In the genomic region with DNA sequence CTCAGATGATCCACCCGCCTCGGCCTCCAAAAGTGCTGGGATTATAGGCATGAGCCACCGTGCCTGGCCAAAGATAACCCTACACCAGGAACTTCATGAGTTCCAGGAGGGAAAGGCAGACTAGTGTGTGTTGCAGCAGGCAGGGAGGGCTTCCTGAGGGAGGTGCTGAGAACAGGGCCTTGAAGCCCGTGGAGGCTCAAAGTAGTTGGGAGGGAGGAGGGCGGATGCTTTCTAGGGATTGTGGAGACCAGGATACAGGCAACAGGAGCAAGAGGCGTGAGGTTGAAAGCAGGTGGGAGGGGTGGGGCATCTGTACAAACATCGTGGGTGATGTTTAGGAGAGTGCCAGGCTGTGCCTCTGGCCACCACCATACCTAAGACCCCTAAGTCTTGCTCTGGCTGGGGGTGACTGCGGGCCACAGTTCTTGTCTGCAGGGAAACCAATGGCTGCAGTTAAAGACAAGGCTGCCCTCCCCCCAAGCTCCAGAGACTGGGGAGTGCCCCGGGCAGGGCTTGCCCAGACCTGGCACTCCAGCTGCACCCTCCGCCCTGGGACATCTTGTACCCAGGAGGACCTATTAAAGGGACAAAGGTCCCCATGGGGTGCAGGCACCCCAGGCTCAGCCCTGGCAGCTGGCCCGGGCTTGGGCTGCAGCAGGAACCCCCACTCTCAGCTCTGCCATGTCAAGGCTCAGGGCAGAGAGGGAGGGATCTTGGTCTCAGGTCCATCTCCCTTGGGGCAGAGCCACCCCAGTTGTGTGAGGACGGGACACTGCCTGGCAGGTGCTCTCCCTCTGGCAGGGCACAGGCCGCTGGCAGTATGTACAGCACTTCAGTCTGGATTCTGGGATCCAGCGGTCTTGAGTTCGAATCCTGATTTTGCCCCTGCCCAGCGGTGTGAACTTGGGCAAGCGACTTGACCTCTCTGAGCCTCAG, we compare ENCODE assay signal across 21 cellular contexts. TPM values are rescaled to one million over a fixed set of nuclear protein-coding genes. Genes with fewer than 3 reads are reported as not detected.
A peak's percentile ranks its signal among the peaks of the same experiment; 100 is the strongest.
DNase-seq lines count a peak whose midpoint lies in the region; ATAC-seq and TF ChIP-seq lines count a peak whose summit lies in the region.
"Had no signal": no experiment of that assay in that cellular context is flagged by ENCODE, and none has a peak within 500 bp of the region (broad histone marks: within the 10 kb centered on the region; RNA-seq: fewer than 3 reads in every experiment).

No MANE protein-coding gene starts in this region.

- intact Hi-C loops in Right ventricle myocardium inferior (cut with DNase I), result no loop called here
- intact Hi-C loops in left cardiac atrium (cut with DNase I), result no loop called here
- intact Hi-C loops in thyroid gland (cut with DNase I), result no loop called here

- no peak overlapping the region for H3K4me3 ChIP-seq in cardiac muscle cell
- no peak overlapping the region for H3K4me3 ChIP-seq in thyroid gland (replicated peaks in 1 of 3)
- H3K4me3 ChIP-seq in Karpas-422 (ENCODE audit: low read length), result no peak overlapping the region

- no peaks in the 10 kb centered on the region for H3K36me3 ChIP-seq in cardiac muscle cell
- no peaks in the 10 kb centered on the region for H3K36me3 ChIP-seq in thyroid gland
- H3K36me3 ChIP-seq in Karpas-422 (ENCODE audit: insufficient read depth, low read length), result no peaks in the 10 kb centered on the region

- H3K4me1 ChIP-seq in cardiac muscle cell (ENCODE audit: low read depth) (peaks cover 29% of the 10 kb centered on the region), thyroid gland (peaks cover 7 to 9% of the 10 kb centered on the region in 2 donors), Karpas-422 (ENCODE audit: low read length) (no peaks in the 10 kb centered on the region)

- no peak for TF ChIP-seq POLR2A in thyroid gland (IDR thresholded peaks at IDR 0.05)

- WGBS in thyroid gland, 2 donors, result 82 to 85% methylated on average over 15 to 16 of the region's 17 CpGs

- H3K9ac ChIP-seq in Karpas-422 (ENCODE audit: low read length), result no peak overlapping the region
- H3K9ac ChIP-seq: KMS-11 had no signal

- DNase-seq in Right ventricle myocardium inferior (ENCODE audit: missing footprints) (no peak), left cardiac atrium (no peak), cardiac muscle cell (ENCODE audit: low read depth in 1 of 2, low spot score in 1 of 2) (no peak), mucosa of gallbladder (ENCODE audit: low spot score) (peak; percentile 16), ureter (ENCODE audit: low spot score) (peak; percentile 63), thyroid gland (no peak), Karpas-422 (no peak)
- no peak for DNase-seq in activated CD4-positive, CD25-positive, alpha-beta regulatory T cell (lab: John Stamatoyannopoulos, UW)
- DNase-seq: activated CD4-positive, alpha-beta T cell treated with anti-CD3 and anti-CD28 coated beads, Interleukin-2, amount 10 ng/mL, durations not matched to agents 24 days and 14 days; activated naive CD4-positive, alpha-beta T cell treated with anti-CD3 and anti-CD28 coated beads, Interleukin-2, amount 10 ng/mL, durations not matched to agents 7 days and 5 days; AML-193; amygdala; CD4-positive, alpha-beta memory T cell; DMS153; HFFc6; midbrain; MV-4-11; NCI-H748 treated with DMSO at 0.1 percent for 48 hours; RPMI8226 had no signal

- H3K9me3 ChIP-seq in cardiac muscle cell (ENCODE audit: low read depth) (no peaks in the 10 kb centered on the region), thyroid gland (no peaks in the 10 kb centered on the region), Karpas-422 (ENCODE audit: low read length) (no peaks in the 10 kb centered on the region)

- H3K27me3 ChIP-seq in cardiac muscle cell, result no peaks in the 10 kb centered on the region
- H3K27me3 ChIP-seq in thyroid gland, result no peaks in the 10 kb centered on the region
- H3K27me3 ChIP-seq in Karpas-422 (ENCODE audit: low read length), result no peaks in the 10 kb centered on the region

- H3K9me2 ChIP-seq in Karpas-422 (replicated peaks; ENCODE audit: insufficient read depth, low read length), result no peaks in the 10 kb centered on the region

- H3K4me2 ChIP-seq in Karpas-422 (ENCODE audit: low read depth, low read length, poor library complexity, severe bottlenecking), result no peak overlapping the region
- H3K4me2 ChIP-seq: KMS-11 had no signal

- no peaks in the 10 kb centered on the region for H4K20me1 ChIP-seq in Karpas-422 (ENCODE audit: insufficient read depth, low read depth, low read length)

- H2AFZ ChIP-seq in Karpas-422 (ENCODE audit: low read length), result no peak overlapping the region

- peak overlapping the region; percentile 99 for H3K27ac ChIP-seq in cardiac muscle cell
- no peak overlapping the region for H3K27ac ChIP-seq in thyroid gland
- H3K27ac ChIP-seq in Karpas-422 (ENCODE audit: low read length), result no peak overlapping the region
- H3K27ac ChIP-seq: KMS-11 had no signal

- no peak for TF ChIP-seq CTCF in cardiac muscle cell (IDR thresholded peaks at IDR 0.05; ENCODE audit: low read depth, low read length)
- TF ChIP-seq CTCF in thyroid gland (IDR thresholded peaks at IDR 0.05), result no peak

- ATAC-seq in Right ventricle myocardium inferior, result peak; percentile 65
- no peak for ATAC-seq in left cardiac atrium
- ATAC-seq: SK-N-SH treated with all-trans-retinoic acid at 6 μM for 48 hours had no signal

- no peaks in the 10 kb centered on the region for H3K79me2 ChIP-seq in Karpas-422 (ENCODE audit: low read length)

RNA-seq across cellular contexts. Expression of gene CASZ1, which starts 22.1 kb away (rescaled TPM):
- total RNA-seq in Right ventricle myocardium inferior, result 58.2 TPM
- total RNA-seq in left cardiac atrium, result 10 to 100 TPM; 37.6 to 68.2 TPM
- 41.9 and 87.3 TPM in 2 replicates for total RNA-seq in cardiac muscle cell
- polyA plus RNA-seq in cardiac muscle cell, result 53.5 and 68.2 TPM in 2 replicates
- total RNA-seq in mucosa of gallbladder, result 72.8 TPM
- total RNA-seq in ureter, result 76.8 TPM
- 10 to 100 TPM in 3 of 4 donors, 1 to 10 TPM in 1; 5.2 to 38.5 (median 18.7) TPM for total RNA-seq in thyroid gland
- total RNA-seq in Karpas-422 (2014; rRNA removed; shearing (Covaris generic); ENCODE audit: low replicate concordance), result 1.3 TPM in 2 replicates

Comparison
In these comparisons a context has a peak if more than half of its experiments do, and no peak if none do; other contexts are left out.
1. DNase-seq: peak in mucosa of gallbladder (single experiment) and ureter (single experiment); none in Right ventricle myocardium inferior (single experiment), left cardiac atrium (single experiment), cardiac muscle cell (0 of 2), activated CD4-positive, CD25-positive, alpha-beta regulatory T cell (0 of 4), thyroid gland (0 of 2) and Karpas-422 (single experiment).